In genomic region chr1:206797534-206798383, GRCh38 we compare ENCODE assay signal across 8 cellular contexts. TPM values are rescaled to one million over a fixed set of nuclear protein-coding genes. Genes with fewer than 3 reads are reported as not detected.
DNase-seq lines count a peak whose midpoint lies in the region; ATAC-seq and TF ChIP-seq lines count a peak whose summit lies in the region.

No MANE protein-coding gene starts in this region.

- no peaks in the 10 kb centered on the region for H4K20me1 ChIP-seq in PC-3 (ENCODE audit: low read length)

- H3F3A ChIP-seq in PC-3 (ENCODE audit: low read length, unreplicated experiment), result no peaks in the 10 kb centered on the region

- H3K9me2 ChIP-seq in PC-3 (replicated peaks; ENCODE audit: low read length), result no peaks in the 10 kb centered on the region

- no peak overlapping the region for H3K4me3 ChIP-seq in PC-3 (ENCODE audit: low read length)

- H3K27ac ChIP-seq in 22Rv1 (no peak overlapping the region), PC-3 (ENCODE audit: low read length) (no peak overlapping the region)

- H3K79me2 ChIP-seq in PC-3 (ENCODE audit: low read length), result no peaks in the 10 kb centered on the region

- H3K4me1 Mint-ChIP-seq in glutamatergic neuron (ENCODE audit: low read depth, unreplicated experiment), result no peaks in the 10 kb centered on the region
- H3K4me1 Mint-ChIP-seq in activated CD4-positive, alpha-beta T cell treated with anti-CD3 and anti-CD28 coated beads, Interleukin-2, amount 10 ng/mL, durations not matched to agents 24 days and 14 days, result peaks cover 64% of the 10 kb centered on the region

- CTCF ChIA-PET in GM10248 (lab: Yijun Ruan, JAX) (interaction anchor here (0.9 to 18.2 kb wide), 15 partner anchors 8 to 167 kb away, joined by 3 to 464 read pairs (median 5); partner anchors contain the start of genes IL10 and IL19), PC-3 (lab: Charles Lee) (interaction anchor here (0.6 to 0.9 kb wide), 2 partner anchors 184 to 622 kb away, joined by 3 read pairs; no protein-coding TSS in a partner anchor)

- no peak overlapping the region for H3K4me2 ChIP-seq in PC-3 (ENCODE audit: low read length)

- BruUV-seq in PC-3 (replicated peaks; lab: Mats Ljungman, UMichigan), result no TSS peak

- peaks cover 3% of the 10 kb centered on the region for H3K27me3 Mint-ChIP-seq in glutamatergic neuron (ENCODE audit: unreplicated experiment)
- peaks cover 27% of the 10 kb centered on the region for H3K27me3 Mint-ChIP-seq in activated CD4-positive, alpha-beta T cell treated with anti-CD3 and anti-CD28 coated beads, Interleukin-2, amount 10 ng/mL, durations not matched to agents 24 days and 14 days

- no peak overlapping the region for H3K9ac ChIP-seq in PC-3 (ENCODE audit: low read length)

- H3K9me3 ChIP-seq in PC-3 (ENCODE audit: low read length), result no peaks in the 10 kb centered on the region

- intact Hi-C loops in PC-3 (cut with micrococcal nuclease), result no loop called here
- intact Hi-C loops in activated CD4-positive, alpha-beta T cell treated with anti-CD3 and anti-CD28 coated beads, Interleukin-2, amount 10 ng/mL, durations not matched to agents 24 days and 14 days (cut with micrococcal nuclease), result no loop called here

- H3K27me3 ChIP-seq in PC-3 (ENCODE audit: low read length), result no peaks in the 10 kb centered on the region

- H3K9me3 Mint-ChIP-seq in glutamatergic neuron (ENCODE audit: unreplicated experiment), result no peaks in the 10 kb centered on the region
- H3K9me3 Mint-ChIP-seq in activated CD4-positive, alpha-beta T cell treated with anti-CD3 and anti-CD28 coated beads, Interleukin-2, amount 10 ng/mL, durations not matched to agents 24 days and 14 days, result peaks cover 3% of the 10 kb centered on the region

- ATAC-seq in PC-3 (peak; percentile 71), HG03469 (IDR thresholded peaks at IDR 0.05; ENCODE audit: unreplicated experiment) (no peak), GM21737 (IDR thresholded peaks at IDR 0.05; ENCODE audit: unreplicated experiment) (no peak)

- H3K36me3 Mint-ChIP-seq in glutamatergic neuron (ENCODE audit: unreplicated experiment), result no peaks in the 10 kb centered on the region
- H3K36me3 Mint-ChIP-seq in activated CD4-positive, alpha-beta T cell treated with anti-CD3 and anti-CD28 coated beads, Interleukin-2, amount 10 ng/mL, durations not matched to agents 24 days and 14 days (ENCODE audit: low read depth), result peaks cover 7% of the 10 kb centered on the region

- H3K4me3 Mint-ChIP-seq in glutamatergic neuron (ENCODE audit: unreplicated experiment), result no peak overlapping the region
- H3K4me3 Mint-ChIP-seq in activated CD4-positive, alpha-beta T cell treated with anti-CD3 and anti-CD28 coated beads, Interleukin-2, amount 10 ng/mL, durations not matched to agents 24 days and 14 days, result no peak overlapping the region

- peak; percentile 92 for TF ChIP-seq CTCF in 22Rv1 (IDR thresholded peaks at IDR 0.05)
- TF ChIP-seq CTCF in GM10248 (IDR thresholded peaks at IDR 0.05; ENCODE audit: control extremely low read depth, extremely low read depth, low read depth, missing control alignments), result peak; percentile 54
- TF ChIP-seq CTCF in PC-3 (conservative IDR thresholded peaks at IDR 0.05; ENCODE audit: low read depth, low read length), result peak; percentile 90
- TF ChIP-seq CTCF in glutamatergic neuron (IDR thresholded peaks at IDR 0.05; ENCODE audit: partially characterized antibody, unreplicated experiment), result peak; percentile 58

- H3K27ac Mint-ChIP-seq in glutamatergic neuron (ENCODE audit: unreplicated experiment), result no peak overlapping the region
- no peak overlapping the region for H3K27ac Mint-ChIP-seq in activated CD4-positive, alpha-beta T cell treated with anti-CD3 and anti-CD28 coated beads, Interleukin-2, amount 10 ng/mL, durations not matched to agents 24 days and 14 days

- DNase-seq in GM10248 (ENCODE audit: extremely low spot score) (no peak), PC-3 (peak; percentile 40), glutamatergic neuron (peak; percentile 50), SW 1271 (lab: John Stamatoyannopoulos, UW) (no peak)
- DNase-seq in activated CD4-positive, alpha-beta T cell treated with anti-CD3 and anti-CD28 coated beads, Interleukin-2, amount 10 ng/mL, durations not matched to agents 24 days and 14 days, result no peak

- H3K4me1 ChIP-seq in PC-3 (ENCODE audit: insufficient read depth, low read length), result no peaks in the 10 kb centered on the region

- POLR2A ChIA-PET in GM10248 (lab: Yijun Ruan, JAX) (no interaction called here), PC-3 (lab: Charles Lee; ENCODE audit: unreplicated experiment) (interaction anchor here (0.5 kb wide), 1 partner anchor 831 kb away, joined by 4 read pairs; no protein-coding TSS in a partner anchor)

- H2AFZ ChIP-seq in PC-3 (ENCODE audit: low read length), result no peak overlapping the region

- no peaks in the 10 kb centered on the region for H3K36me3 ChIP-seq in PC-3 (ENCODE audit: low read depth, low read length)

RNA-seq across cellular contexts. Expression of gene IL10, which starts 25.5 kb away (rescaled TPM):
- total RNA-seq in PC-3 (2014; rRNA removed) (not detected in 2 replicates), glutamatergic neuron (ENCODE audit: unreplicated experiment) (not detected)
- 3.4 TPM in 2 replicates for total RNA-seq in activated CD4-positive, alpha-beta T cell treated with anti-CD3 and anti-CD28 coated beads, Interleukin-2, amount 10 ng/mL, durations not matched to agents 24 days and 14 days

RNA-seq across cellular contexts. Expression of gene IL19, which starts 27.2 kb away (rescaled TPM):
- total RNA-seq in PC-3 (2014; rRNA removed) (not detected in 2 replicates), glutamatergic neuron (ENCODE audit: unreplicated experiment) (not detected)
- total RNA-seq in activated CD4-positive, alpha-beta T cell treated with anti-CD3 and anti-CD28 coated beads, Interleukin-2, amount 10 ng/mL, durations not matched to agents 24 days and 14 days, result not detected in 2 replicates

Comparison
In these comparisons a context has a peak if more than half of its experiments do, and no peak if none do; other contexts are left out.
1. DNase-seq: peak in PC-3 (single experiment) and glutamatergic neuron (single experiment); none in GM10248 (single experiment), activated CD4-positive, alpha-beta T cell treated with anti-CD3 and anti-CD28 coated beads, Interleukin-2, amount 10 ng/mL, durations not matched to agents 24 days and 14 days (single experiment) and SW 1271 (0 of 2).
2. Peak in every context shown above with its lines, with median percentiles within 50 percentile points of each other: CTCF ChIP-seq.